In the genomic region with DNA sequence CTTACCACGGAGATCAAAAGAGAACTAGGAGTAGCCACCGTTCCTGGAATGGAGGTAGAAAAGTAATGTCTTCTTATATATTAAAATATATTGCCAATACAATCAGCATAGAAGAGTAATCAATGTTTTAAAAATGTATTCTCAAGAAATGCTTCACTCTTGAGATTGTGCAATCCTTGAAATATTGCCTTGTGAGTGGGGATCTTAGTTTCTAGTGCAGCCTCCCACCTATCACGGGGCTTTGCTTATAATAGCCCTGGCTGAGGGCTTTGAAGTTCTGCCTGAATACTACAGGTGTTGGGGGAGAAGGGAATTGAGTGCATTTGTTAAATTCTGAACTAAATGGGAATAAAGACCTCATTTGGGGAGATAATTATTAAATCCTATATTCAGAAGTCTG, we compare ENCODE assay signal across 27 cellular contexts. TPM values are rescaled to one million over a fixed set of nuclear protein-coding genes. Genes with fewer than 3 reads are reported as not detected.
DNase-seq lines count a peak whose midpoint lies in the region; ATAC-seq, FAIRE-seq and TF ChIP-seq lines count a peak whose summit lies in the region.
"Had no signal": no experiment of that assay in that cellular context is flagged by ENCODE, and none has a peak within 500 bp of the region (broad histone marks: within the 10 kb centered on the region; RNA-seq: fewer than 3 reads in every experiment).

No MANE protein-coding gene starts in this region.

- no peaks in the 10 kb centered on the region for H3K4me1 ChIP-seq in left lung
- H3K4me1 ChIP-seq in body of pancreas = no peaks in the 10 kb centered on the region
- H3K4me1 ChIP-seq: esophagus muscularis mucosa, gastroesophageal sphincter, upper lobe of right lung had no signal

- no peaks in the 10 kb centered on the region for H3K27me3 Mint-ChIP-seq in activated CD4-positive, alpha-beta T cell treated with anti-CD3 and anti-CD28 coated beads, Interleukin-2, amount 10 ng/mL, durations not matched to agents 24 days and 14 days
- H3K27me3 Mint-ChIP-seq in activated T-helper 1 cell treated with anti-CD3 and anti-CD28 coated beads, Interleukin-12 subunit alpha, Interleukin-12 subunit beta, Interleukin-2, Interleukin-4 antibody, amounts not matched to agents 30 ng/mL and 10 ng/mL and 1 ng/mL, durations not matched to agents 14 hours and 24 hours and 36 hours (ENCODE audit: insufficient read depth) = no peaks in the 10 kb centered on the region

- no peak overlapping the region for H3K27ac ChIP-seq in left lung
- no peak overlapping the region for H3K27ac ChIP-seq in body of pancreas
- H3K27ac ChIP-seq: esophagus muscularis mucosa, gastroesophageal sphincter, GM23248, upper lobe of right lung had no signal

- ATAC-seq in left lung = peak; percentile 58
- ATAC-seq in GM18868 (IDR thresholded peaks at IDR 0.05; ENCODE audit: unreplicated experiment) = no peak
- ATAC-seq in body of pancreas = no peak
- ATAC-seq: gastroesophageal sphincter had no signal

- H3K4me3 Mint-ChIP-seq in activated CD4-positive, alpha-beta T cell treated with anti-CD3 and anti-CD28 coated beads, Interleukin-2, amount 10 ng/mL, durations not matched to agents 24 days and 14 days = peak overlapping the region; percentile 63
- peak overlapping the region; percentile 4 for H3K4me3 Mint-ChIP-seq in activated T-helper 1 cell treated with anti-CD3 and anti-CD28 coated beads, Interleukin-12 subunit alpha, Interleukin-12 subunit beta, Interleukin-2, Interleukin-4 antibody, amounts not matched to agents 30 ng/mL and 10 ng/mL and 1 ng/mL, durations not matched to agents 14 hours and 24 hours and 36 hours

- no peak for TF ChIP-seq POLR2A in body of pancreas (IDR thresholded peaks at IDR 0.05)

- H3K36me3 ChIP-seq in left lung = no peaks in the 10 kb centered on the region
- H3K36me3 ChIP-seq in body of pancreas (replicated peaks in 1 of 2; ENCODE audit: insufficient read depth in 1 of 2, low read depth in 2 of 2) = no peaks in the 10 kb centered on the region
- H3K36me3 ChIP-seq: esophagus muscularis mucosa, gastroesophageal sphincter, MG63, upper lobe of right lung had no signal

- 48 to 66% methylated on average over 3 of the region's 3 CpGs for WGBS in body of pancreas, 2 donors

- intact Hi-C loops in activated CD4-positive, alpha-beta T cell treated with anti-CD3 and anti-CD28 coated beads, Interleukin-2, amount 10 ng/mL, durations not matched to agents 24 days and 14 days (cut with micrococcal nuclease) = loop anchor here (5.0 kb wide), 1 partner anchor 445 kb away; a partner anchor contains a TSS
- intact Hi-C loops in activated T-helper 1 cell treated with anti-CD3 and anti-CD28 coated beads, Interleukin-12 subunit alpha, Interleukin-12 subunit beta, Interleukin-2, Interleukin-4 antibody, amounts not matched to agents 30 ng/mL and 10 ng/mL and 1 ng/mL, durations not matched to agents 14 hours and 24 hours and 36 hours (cut with micrococcal nuclease) = loop anchor here (2.0 to 10.0 kb wide), 2 partner anchors 337 to 467 kb away; a partner anchor contains a TSS
- intact Hi-C loops in left lung (cut with DNase I) (no loop called here), body of pancreas (cut with DNase I) (no loop called here)

- no peaks in the 10 kb centered on the region for H3K9me3 Mint-ChIP-seq in activated CD4-positive, alpha-beta T cell treated with anti-CD3 and anti-CD28 coated beads, Interleukin-2, amount 10 ng/mL, durations not matched to agents 24 days and 14 days
- H3K9me3 Mint-ChIP-seq in activated T-helper 1 cell treated with anti-CD3 and anti-CD28 coated beads, Interleukin-12 subunit alpha, Interleukin-12 subunit beta, Interleukin-2, Interleukin-4 antibody, amounts not matched to agents 30 ng/mL and 10 ng/mL and 1 ng/mL, durations not matched to agents 14 hours and 24 hours and 36 hours = no peaks in the 10 kb centered on the region

- no peak for DNase-seq in activated CD4-positive, alpha-beta T cell treated with anti-CD3 and anti-CD28 coated beads, Interleukin-2, amount 10 ng/mL, durations not matched to agents 24 days and 14 days
- DNase-seq in activated CD4-positive, alpha-beta T cell treated with anti-CD3 and anti-CD28 coated beads for 1 hour = no peak
- DNase-seq in GM19239 (ENCODE audit: insufficient read length, low spot score) (no peak), left lung (no peak), body of pancreas (no peak)
- DNase-seq in activated T-helper 1 cell treated with anti-CD3 and anti-CD28 coated beads, Interleukin-12 subunit alpha, Interleukin-12 subunit beta, Interleukin-2, Interleukin-4 antibody, amounts not matched to agents 30 ng/mL and 10 ng/mL and 1 ng/mL, durations not matched to agents 14 hours and 24 hours and 36 hours (ENCODE audit: low spot score) = no peak
- DNase-seq in activated effector memory CD4-positive, alpha-beta T cell treated with anti-CD3 and anti-CD28 coated beads, Interleukin-2, amount 50 U/mL, for 16 hours = no peak
- DNase-seq: activated CD4-positive, alpha-beta T cell treated with anti-CD3 and anti-CD28 coated beads, Interleukin-2, amount 50 U/mL, for 4 hours; activated effector memory CD4-positive, alpha-beta T cell treated with Interleukin-2 at 50 U/mL for 16 hours; DMS 273 treated with DMSO at 0.1 percent for 48 hours; MG63; NCI-H1436; NCI-H524 treated with DMSO at 0.1 percent for 48 hours; nucleus accumbens; stimulated activated CD4-positive, alpha-beta T cell treated with anti-CD3 and anti-CD28 coated beads, Interleukin-4, amount 100 ng/mL, for 1 hour; upper lobe of right lung had no signal

- peak; percentile 11 for FAIRE-seq in GM19239 (lab: Jason Lieb, UNC)
- FAIRE-seq: A204.1, keratinocyte had no signal

- H3K27me3 ChIP-seq in left lung (no peaks in the 10 kb centered on the region), body of pancreas (no peaks in the 10 kb centered on the region)
- H3K27me3 ChIP-seq: esophagus muscularis mucosa, gastroesophageal sphincter, MG63, upper lobe of right lung had no signal

- no peaks in the 10 kb centered on the region for H3K36me3 Mint-ChIP-seq in activated CD4-positive, alpha-beta T cell treated with anti-CD3 and anti-CD28 coated beads, Interleukin-2, amount 10 ng/mL, durations not matched to agents 24 days and 14 days (ENCODE audit: low read depth)
- no peaks in the 10 kb centered on the region for H3K36me3 Mint-ChIP-seq in activated T-helper 1 cell treated with anti-CD3 and anti-CD28 coated beads, Interleukin-12 subunit alpha, Interleukin-12 subunit beta, Interleukin-2, Interleukin-4 antibody, amounts not matched to agents 30 ng/mL and 10 ng/mL and 1 ng/mL, durations not matched to agents 14 hours and 24 hours and 36 hours (ENCODE audit: low read depth)

- peak overlapping the region; percentile 87 for H3K27ac Mint-ChIP-seq in activated CD4-positive, alpha-beta T cell treated with anti-CD3 and anti-CD28 coated beads, Interleukin-2, amount 10 ng/mL, durations not matched to agents 24 days and 14 days
- H3K27ac Mint-ChIP-seq in activated T-helper 1 cell treated with anti-CD3 and anti-CD28 coated beads, Interleukin-12 subunit alpha, Interleukin-12 subunit beta, Interleukin-2, Interleukin-4 antibody, amounts not matched to agents 30 ng/mL and 10 ng/mL and 1 ng/mL, durations not matched to agents 14 hours and 24 hours and 36 hours = peak overlapping the region; percentile 89

- no peak overlapping the region for H3K4me3 ChIP-seq in left lung
- H3K4me3 ChIP-seq in body of pancreas = no peak overlapping the region
- H3K4me3 ChIP-seq: esophagus muscularis mucosa, gastroesophageal sphincter, GM23248, lung, MG63, smooth muscle cell, upper lobe of right lung had no signal

- H3K9me3 ChIP-seq in left lung (no peaks in the 10 kb centered on the region), body of pancreas (no peaks in the 10 kb centered on the region)
- H3K9me3 ChIP-seq: esophagus muscularis mucosa, gastroesophageal sphincter, MG63, upper lobe of right lung had no signal

- TF ChIP-seq CTCF in left lung (IDR thresholded peaks at IDR 0.05) = no peak
- TF ChIP-seq CTCF in body of pancreas (IDR thresholded peaks at IDR 0.05) = no peak

- H3K4me1 Mint-ChIP-seq in activated CD4-positive, alpha-beta T cell treated with anti-CD3 and anti-CD28 coated beads, Interleukin-2, amount 10 ng/mL, durations not matched to agents 24 days and 14 days = peaks cover 49% of the 10 kb centered on the region
- peaks cover 59% of the 10 kb centered on the region for H3K4me1 Mint-ChIP-seq in activated T-helper 1 cell treated with anti-CD3 and anti-CD28 coated beads, Interleukin-12 subunit alpha, Interleukin-12 subunit beta, Interleukin-2, Interleukin-4 antibody, amounts not matched to agents 30 ng/mL and 10 ng/mL and 1 ng/mL, durations not matched to agents 14 hours and 24 hours and 36 hours (ENCODE audit: low read depth)

RNA-seq across cellular contexts. Expression of a gene that starts 55.5 kb away (rescaled TPM):
- total RNA-seq in activated CD4-positive, alpha-beta T cell treated with anti-CD3 and anti-CD28 coated beads, Interleukin-2, amount 10 ng/mL, durations not matched to agents 24 days and 14 days = not detected in 2 replicates
- not detected in 2 replicates for total RNA-seq in activated T-helper 1 cell treated with anti-CD3 and anti-CD28 coated beads, Interleukin-12 subunit alpha, Interleukin-12 subunit beta, Interleukin-2, Interleukin-4 antibody, amounts not matched to agents 30 ng/mL and 10 ng/mL and 1 ng/mL, durations not matched to agents 14 hours and 24 hours and 36 hours
- total RNA-seq in left lung (1 to 10 TPM in 1 of 2 donors, not detected in 1; 2.2 TPM), body of pancreas (1 to 10 TPM in 1 of 2 donors, not detected in 1; 1.0 TPM)
- total RNA-seq: cerebellum, esophagus muscularis mucosa, G401, GM23248, renal cortical epithelial cell had no signal

Comparison
In these comparisons a context has a peak if more than half of its experiments do, and no peak if none do; other contexts are left out.
1. intact Hi-C loops: an anchor here in activated CD4-positive, alpha-beta T cell treated with anti-CD3 and anti-CD28 coated beads, Interleukin-2, amount 10 ng/mL, durations not matched to agents 24 days and 14 days (5.0 kb wide) and activated T-helper 1 cell treated with anti-CD3 and anti-CD28 coated beads, Interleukin-12 subunit alpha, Interleukin-12 subunit beta, Interleukin-2, Interleukin-4 antibody, amounts not matched to agents 30 ng/mL and 10 ng/mL and 1 ng/mL, durations not matched to agents 14 hours and 24 hours and 36 hours (2.0 to 10.0 kb wide); none called in left lung and body of pancreas.